Comparison of ENCODE assay signal across 24 cellular contexts in the genomic region with DNA sequence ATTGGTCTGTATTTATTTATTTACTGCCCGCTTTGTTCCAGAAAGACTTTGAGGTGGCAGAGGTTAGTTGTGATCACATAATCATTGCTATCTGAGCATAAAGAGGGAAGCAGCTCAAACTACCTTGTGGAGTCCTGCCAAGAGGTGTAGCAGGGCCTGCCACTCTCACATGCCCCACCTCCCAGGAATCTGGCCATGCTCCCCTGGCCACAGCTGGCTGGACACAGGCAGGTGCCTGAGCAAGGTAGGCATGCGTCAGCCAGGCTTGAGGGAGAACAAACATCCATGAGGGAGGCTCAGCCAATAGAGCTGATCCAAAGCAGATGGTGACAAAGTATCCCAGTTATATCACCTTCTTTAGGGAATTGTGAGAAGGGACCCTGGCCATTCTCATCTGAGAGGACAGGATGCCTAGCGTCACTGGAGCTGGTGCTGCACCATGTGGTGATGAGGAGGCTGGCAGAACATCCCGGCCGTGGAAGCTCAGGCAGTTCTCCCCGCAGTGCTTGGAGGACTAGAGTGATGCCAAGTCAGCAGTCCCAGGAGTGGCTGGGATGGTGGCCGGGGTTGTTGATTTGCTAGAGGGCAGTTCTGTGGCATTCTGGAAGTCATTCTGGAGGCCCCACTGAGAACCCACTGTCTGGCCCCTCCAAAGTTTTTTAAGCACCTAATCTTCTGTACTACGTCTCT. TPM values are rescaled to one million over a fixed set of nuclear protein-coding genes. Genes with fewer than 3 reads are reported as not detected.
DNase-seq lines count a peak whose midpoint lies in the region; ATAC-seq and TF ChIP-seq lines count a peak whose summit lies in the region.
"Had no signal": no experiment of that assay in that cellular context is flagged by ENCODE, and none has a peak within 500 bp of the region (broad histone marks: within the 10 kb centered on the region; RNA-seq: fewer than 3 reads in every experiment).

No MANE protein-coding gene starts in this region.

- intact Hi-C loops in mucosa of descending colon (cut with DNase I, micrococcal nuclease) (no loop called here), esophagus muscularis mucosa (cut with DNase I) (no loop called here)

- H3K27me3 ChIP-seq in RWPE2 (ENCODE audit: insufficient read depth, poor library complexity, severe bottlenecking) (no peaks in the 10 kb centered on the region), esophagus muscularis mucosa (peaks cover 0 to 26% (median 0%) of the 10 kb centered on the region in 4 donors)
- H3K27me3 ChIP-seq: adrenal gland, breast epithelium, right lobe of liver had no signal

- peak; percentile 30; the same call in 1 of the 3 replicates for ATAC-seq in RWPE2 (ENCODE audit: low read depth)
- ATAC-seq in mucosa of descending colon: peak; percentile 62
- ATAC-seq in GM18517 (IDR thresholded peaks at IDR 0.05; ENCODE audit: unreplicated experiment): no peak
- ATAC-seq in GM19035 (IDR thresholded peaks at IDR 0.05; ENCODE audit: unreplicated experiment): no peak
- ATAC-seq: activated T-cell treated with anti-CD3 and anti-CD28 coated beads, Interleukin-2, amount 50 U/mL, for 4 hours; Right ventricle myocardium inferior had no signal

- H3K36me3 ChIP-seq in RWPE2 (ENCODE audit: low read depth): no peaks in the 10 kb centered on the region
- no peaks in the 10 kb centered on the region for H3K36me3 ChIP-seq in mucosa of descending colon (ENCODE audit: low read depth)
- H3K36me3 ChIP-seq in esophagus muscularis mucosa: no peaks in the 10 kb centered on the region
- H3K36me3 ChIP-seq: adrenal gland, breast epithelium, right lobe of liver had no signal

- H3K9me3 ChIP-seq in RWPE2 (ENCODE audit: severe bottlenecking) (no peaks in the 10 kb centered on the region), mucosa of descending colon (no peaks in the 10 kb centered on the region), esophagus muscularis mucosa (no peaks in the 10 kb centered on the region)
- H3K9me3 ChIP-seq: adrenal gland, breast epithelium, right lobe of liver had no signal

- no peak for TF ChIP-seq CTCF in RWPE2 (IDR thresholded peaks at IDR 0.05; ENCODE audit: poor library complexity, severe bottlenecking)
- no peak for TF ChIP-seq CTCF in mucosa of descending colon (IDR thresholded peaks at IDR 0.05)
- TF ChIP-seq CTCF in esophagus muscularis mucosa (IDR thresholded peaks at IDR 0.05): no peak

- 85% methylated on average over 8 of the region's 8 CpGs for WGBS in esophagus muscularis mucosa

- H3K4me1 ChIP-seq in RWPE2 (ENCODE audit: insufficient read depth, poor library complexity, severe bottlenecking): no peaks in the 10 kb centered on the region
- H3K4me1 ChIP-seq in mucosa of descending colon (ENCODE audit: low read depth): no peaks in the 10 kb centered on the region
- no peaks in the 10 kb centered on the region for H3K4me1 ChIP-seq in esophagus muscularis mucosa
- H3K4me1 ChIP-seq: breast epithelium, right lobe of liver had no signal

- H3K4me3 ChIP-seq in RWPE2 (ENCODE audit: severe bottlenecking): no peak overlapping the region
- H3K4me3 ChIP-seq in mucosa of descending colon: no peak overlapping the region
- no peak overlapping the region for H3K4me3 ChIP-seq in esophagus muscularis mucosa
- H3K4me3 ChIP-seq: adrenal gland, breast epithelium, coronary artery, right lobe of liver had no signal

- no peak for TF ChIP-seq POLR2A in esophagus muscularis mucosa (IDR thresholded peaks at IDR 0.05; ENCODE audit: low read depth)

- no peak for TF ChIP-seq EP300 in esophagus muscularis mucosa (IDR thresholded peaks at IDR 0.05)

- DNase-seq in COLO668 (lab: John Stamatoyannopoulos, UW; ENCODE audit: unreplicated experiment) (peak; percentile 74), HT-29 (ENCODE audit: low spot score) (peak; percentile 49), RWPE2 (ENCODE audit: low spot score) (no peak), mucosa of descending colon (no peak), esophagus muscularis mucosa (ENCODE audit: extremely low spot score) (no peak), NAMALWA (ENCODE audit: low spot score) (no peak)
- DNase-seq: activated CD8-positive, alpha-beta memory T cell treated with anti-CD3 and anti-CD28 coated beads for 24 hours; activated naive CD4-positive, alpha-beta T cell; activated T-cell treated with anti-CD3 and anti-CD28 coated beads, Interleukin-2, amount 50 U/mL, for 4 hours; DMS 273 treated with DMSO at 0.1 percent for 48 hours; islet precursor cell; mesendoderm; naive B cell; NCI-H1092; NCI-H2107; NCI-H526; right lobe of liver; stimulated activated CD4-positive, alpha-beta T cell treated with anti-CD3 and anti-CD28 coated beads, Interleukin-15, amount 100 ng/mL, for 24 hours had no signal

- H3K27ac ChIP-seq in RWPE2 (ENCODE audit: poor library complexity, severe bottlenecking) (no peak overlapping the region), esophagus muscularis mucosa (replicated peaks in 1 of 4) (no peak overlapping the region)
- H3K27ac ChIP-seq: adrenal gland, breast epithelium, coronary artery, right lobe of liver had no signal

RNA-seq across cellular contexts. Expression of a gene that starts 6.8 kb away (rescaled TPM):
- total RNA-seq in HT-29 (2014; rRNA removed; shearing (Covaris generic)): 159 and 161 TPM in 2 replicates
- total RNA-seq in mucosa of descending colon: 10 to 100 TPM; 59.4 to 73.7 (median 66.0) TPM
- total RNA-seq in esophagus muscularis mucosa: 10 to 100 TPM; 51.0 to 86.0 (median 66.7) TPM

Comparison
In these comparisons a context has a peak if more than half of its experiments do, and no peak if none do; other contexts are left out.
1. DNase-seq: peak in COLO668 (single experiment) and HT-29 (single experiment); none in RWPE2 (single experiment), mucosa of descending colon (0 of 3), esophagus muscularis mucosa (single experiment) and NAMALWA (single experiment).
2. ATAC-seq: peak in RWPE2 (single experiment) and mucosa of descending colon (single experiment); none in GM18517 (single experiment) and GM19035 (single experiment).